Comparison of ENCODE assay signal across 8 cellular contexts in the genomic region with DNA sequence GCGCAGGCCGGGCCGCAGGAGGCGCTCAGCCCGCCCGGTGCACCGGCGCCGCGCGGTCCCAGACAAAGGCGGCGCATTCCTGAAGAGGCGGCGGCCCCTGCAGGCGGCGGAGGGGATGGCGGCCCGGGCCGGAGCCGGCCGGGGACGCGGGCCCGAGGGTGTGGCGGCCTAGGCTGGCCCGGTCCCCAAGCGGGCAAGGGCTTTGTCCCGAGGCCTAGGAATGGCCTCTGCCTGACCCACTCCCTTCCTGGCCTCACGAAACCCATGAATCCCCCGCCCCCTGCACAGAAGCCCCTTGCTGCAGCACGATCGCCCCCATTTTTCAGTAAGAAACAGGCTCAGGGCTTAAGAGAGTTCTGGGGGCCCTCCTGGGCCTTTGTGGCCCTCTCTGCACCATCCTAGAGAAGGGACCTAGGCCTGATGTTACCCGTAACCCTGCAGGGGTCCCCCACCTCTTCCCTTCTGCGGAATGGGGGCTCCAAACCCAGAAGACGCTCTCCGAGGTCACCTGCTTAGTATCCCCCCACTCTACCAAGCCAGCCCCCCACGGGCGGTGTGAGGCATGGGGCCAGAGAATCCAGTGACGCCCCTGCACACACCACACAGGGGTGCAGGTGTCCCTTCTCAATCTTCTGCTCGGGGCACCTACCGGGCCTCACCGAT. TPM values are rescaled to one million over a fixed set of nuclear protein-coding genes. Genes with fewer than 3 reads are reported as not detected.
DNase-seq lines count a peak whose midpoint lies in the region; ATAC-seq lines count a peak whose summit lies in the region.

No MANE protein-coding gene starts in this region.

- H4K8ac ChIP-seq in mesendoderm (ENCODE audit: low read depth, low read length): no peak overlapping the region

- no peak overlapping the region for H3K4ac ChIP-seq in mesendoderm (ENCODE audit: low read depth, low read length)

- no peak overlapping the region for H2BK120ac ChIP-seq in mesendoderm (ENCODE audit: low read depth, low read length)

- no peaks in the 10 kb centered on the region for H3K79me1 ChIP-seq in mesendoderm (ENCODE audit: low read length)

- WGBS in mesendoderm (ENCODE audit: extremely low coverage, insufficient coverage, low lambda C conversion rate): no CpG with 5 or more reads among the region's 43 CpGs

- DNase-seq in NCI-H82 (lab: John Stamatoyannopoulos, UW): peak; percentile 72
- no peak for DNase-seq in NCI-H82 treated with DMSO at 0.1 percent for 48 hours (lab: John Stamatoyannopoulos, UW; ENCODE audit: unreplicated experiment)
- DNase-seq in NCI-H1092 (lab: John Stamatoyannopoulos, UW): peak; percentile 31
- peak; percentile 17 to 28 for DNase-seq in activated CD4-positive, alpha-beta T cell treated with anti-CD3 and anti-CD28 coated beads, Interleukin-2, amount 50 U/mL, for 4 hours
- peak; percentile 31 for DNase-seq in effector CD4-positive, alpha-beta T cell
- DNase-seq in mesendoderm: peak; percentile 59
- DNase-seq in stimulated activated naive CD4-positive, alpha-beta T cell (lab: John Stamatoyannopoulos, UW): peak in 5 of 6 experiments; percentile 26 to 59 (median 32)

- no peak overlapping the region for H2BK5ac ChIP-seq in mesendoderm (ENCODE audit: low read length)

- peak overlapping the region; percentile 65 for H3K9ac ChIP-seq in mesendoderm (ENCODE audit: low read length)

- no peak overlapping the region for H3K4me2 ChIP-seq in mesendoderm (ENCODE audit: low read length)

- H3K36me3 ChIP-seq in mesendoderm (ENCODE audit: control insufficient read depth, insufficient read depth, low read length): no peaks in the 10 kb centered on the region

- H3K27me3 ChIP-seq in mesendoderm (ENCODE audit: insufficient read depth, low read length, poor library complexity): no peaks in the 10 kb centered on the region

- no peaks in the 10 kb centered on the region for H3K79me2 ChIP-seq in mesendoderm (ENCODE audit: control insufficient read depth, insufficient read depth, low read length)

- H3K4me1 ChIP-seq in mesendoderm (ENCODE audit: control insufficient read depth, low read depth, low read length): no peaks in the 10 kb centered on the region

- H4K5ac ChIP-seq in mesendoderm (ENCODE audit: low read length): no peak overlapping the region

- ATAC-seq in HG02973 (IDR thresholded peaks at IDR 0.05; ENCODE audit: unreplicated experiment): no peak

- peak overlapping the region; percentile 19 for H3K27ac ChIP-seq in mesendoderm (ENCODE audit: low read depth, low read length)

- H2BK15ac ChIP-seq in mesendoderm (replicated peaks; ENCODE audit: low read depth): no peak overlapping the region

- H3K18ac ChIP-seq in mesendoderm (ENCODE audit: low read length): peak overlapping the region; percentile 65

- no peak overlapping the region for H2AK5ac ChIP-seq in mesendoderm (ENCODE audit: low read length)

- H3K23ac ChIP-seq in mesendoderm (ENCODE audit: low read length): no peak overlapping the region

- peak overlapping the region; percentile 86 for H3K56ac ChIP-seq in mesendoderm (ENCODE audit: low read length)

- H3K4me3 ChIP-seq in mesendoderm (ENCODE audit: low read length): no peak overlapping the region

RNA-seq across cellular contexts. Expression of a gene that starts 0.4 kb away (rescaled TPM):
- polyA plus RNA-seq in mesendoderm (2013, experiment 1 of 2): 17.3 TPM
- 17.0 TPM for polyA plus RNA-seq in mesendoderm (2013, experiment 2 of 2)

RNA-seq across cellular contexts. Expression of a gene that starts 51.4 kb away (rescaled TPM):
- polyA plus RNA-seq in mesendoderm (2013, experiment 1 of 2): 27.2 TPM
- 27.9 TPM for polyA plus RNA-seq in mesendoderm (2013, experiment 2 of 2)
